ENCODE assay signal across 24 cellular contexts in the genomic region with DNA sequence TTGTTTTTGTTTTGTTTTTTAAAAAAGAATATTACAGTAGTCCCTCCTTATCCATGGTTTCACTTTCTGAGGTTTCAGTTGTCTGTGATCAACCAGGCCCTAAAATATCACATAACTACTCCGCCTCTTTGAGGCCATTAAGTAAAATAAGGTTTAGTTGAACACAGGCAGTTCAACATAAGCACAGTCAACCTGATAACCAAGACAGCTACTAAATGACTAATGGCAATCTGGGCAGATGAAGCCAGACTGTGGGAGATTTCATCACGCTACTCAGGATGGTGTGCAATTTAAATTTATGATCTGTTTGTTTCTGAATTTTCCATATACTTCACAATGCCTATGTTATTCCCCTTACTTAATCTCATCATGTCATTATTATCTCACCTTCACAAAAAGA. TPM values are rescaled to one million over a fixed set of nuclear protein-coding genes. Genes with fewer than 3 reads are reported as not detected.
DNase-seq lines count a peak whose midpoint lies in the region; ATAC-seq, FAIRE-seq and TF ChIP-seq lines count a peak whose summit lies in the region.
"Had no signal": no experiment of that assay in that cellular context is flagged by ENCODE, and none has a peak within 500 bp of the region (broad histone marks: within the 10 kb centered on the region; RNA-seq: fewer than 3 reads in every experiment).

No MANE protein-coding gene starts in this region.

- no peaks in the 10 kb centered on the region for H3K9me3 ChIP-seq in RWPE2 (ENCODE audit: severe bottlenecking)
- H3K9me3 ChIP-seq: ascending aorta, esophagus squamous epithelium, heart left ventricle, SJSA1, testis had no signal

- H3K36me3 ChIP-seq in RWPE2 (ENCODE audit: low read depth) = no peaks in the 10 kb centered on the region
- H3K36me3 ChIP-seq: ascending aorta, esophagus squamous epithelium, heart left ventricle, SJSA1 had no signal

- CTCF ChIA-PET in activated CD4-positive, alpha-beta memory T cell treated with anti-CD3 and anti-CD28 coated beads for 36 hours (lab: Charles Lee) = interaction anchor here (0.9 kb wide), 1 partner anchor 28 kb away, joined by 4 read pairs; no protein-coding TSS in a partner anchor
- CTCF ChIA-PET in activated CD4-positive, alpha-beta memory T cell treated with anti-CD3 and anti-CD28 coated beads, Interleukin-2, amount 10 ng/mL, durations not matched to agents 7 days and 5 days (lab: Charles Lee) = no interaction called here

- H3K4me3 ChIP-seq in GM12865 (ENCODE audit: low read depth, low read length) = no peak overlapping the region
- H3K4me3 ChIP-seq in RWPE2 (ENCODE audit: severe bottlenecking) = no peak overlapping the region
- H3K4me3 ChIP-seq: ascending aorta, esophagus squamous epithelium, heart left ventricle, SJSA1, testis had no signal

- H3K36me3 Mint-ChIP-seq in activated CD4-positive, alpha-beta memory T cell treated with anti-CD3 and anti-CD28 coated beads for 36 hours = no peaks in the 10 kb centered on the region
- no peaks in the 10 kb centered on the region for H3K36me3 Mint-ChIP-seq in activated CD4-positive, alpha-beta memory T cell treated with anti-CD3 and anti-CD28 coated beads, Interleukin-2, amount 10 ng/mL, durations not matched to agents 7 days and 5 days (ENCODE audit: low read depth)
- H3K36me3 Mint-ChIP-seq: immature natural killer cell had no signal

- peaks cover 18% of the 10 kb centered on the region for H3K4me1 Mint-ChIP-seq in activated CD4-positive, alpha-beta memory T cell treated with anti-CD3 and anti-CD28 coated beads for 36 hours (ENCODE audit: low read depth)
- H3K4me1 Mint-ChIP-seq in activated CD4-positive, alpha-beta memory T cell treated with anti-CD3 and anti-CD28 coated beads, Interleukin-2, amount 10 ng/mL, durations not matched to agents 7 days and 5 days = peaks cover 11% of the 10 kb centered on the region
- H3K4me1 Mint-ChIP-seq: immature natural killer cell had no signal

- H3K4me3 Mint-ChIP-seq in activated CD4-positive, alpha-beta memory T cell treated with anti-CD3 and anti-CD28 coated beads for 36 hours = no peak overlapping the region
- H3K4me3 Mint-ChIP-seq in activated CD4-positive, alpha-beta memory T cell treated with anti-CD3 and anti-CD28 coated beads, Interleukin-2, amount 10 ng/mL, durations not matched to agents 7 days and 5 days = no peak overlapping the region
- H3K4me3 Mint-ChIP-seq: immature natural killer cell, T-helper 17 cell had no signal

- intact Hi-C loops in activated CD4-positive, alpha-beta memory T cell treated with anti-CD3 and anti-CD28 coated beads for 36 hours (cut with micrococcal nuclease) = no loop called here

- DNase-seq in activated CD4-positive, alpha-beta memory T cell treated with anti-CD3 and anti-CD28 coated beads for 36 hours = peak; percentile 34
- DNase-seq in activated CD4-positive, alpha-beta memory T cell treated with anti-CD3 and anti-CD28 coated beads, Interleukin-2, amount 10 ng/mL, durations not matched to agents 7 days and 5 days = no peak
- DNase-seq in GM12865 (ENCODE audit: low read depth) = peak; percentile 26
- DNase-seq in RWPE2 (ENCODE audit: low spot score) = no peak
- DNase-seq in DMS153 treated with DMSO at 0.1 percent for 48 hours (lab: John Stamatoyannopoulos, UW; ENCODE audit: unreplicated experiment) = no peak
- no peak for DNase-seq in ACHN
- DNase-seq: activated CD8-positive, alpha-beta memory T cell treated with anti-CD3 and anti-CD28 coated beads for 24 hours; activated effector memory CD4-positive, alpha-beta T cell treated with anti-CD3 and anti-CD28 coated beads, Interleukin-2, amount 50 U/mL, for 16 hours; effector CD8-positive, alpha-beta T cell; esophagus squamous epithelium; heart left ventricle; immature natural killer cell; KG1; NCI-H1105 treated with DMSO at 0.1 percent for 48 hours; NCI-H2107; NCI-H69; PC-3; T-helper 17 cell; testis had no signal

- POLR2A ChIA-PET in activated CD4-positive, alpha-beta memory T cell treated with anti-CD3 and anti-CD28 coated beads for 36 hours (lab: Charles Lee) = no interaction called here
- POLR2A ChIA-PET in activated CD4-positive, alpha-beta memory T cell treated with anti-CD3 and anti-CD28 coated beads, Interleukin-2, amount 10 ng/mL, durations not matched to agents 7 days and 5 days (lab: Charles Lee) = no interaction called here

- no peaks in the 10 kb centered on the region for H3K9me3 Mint-ChIP-seq in activated CD4-positive, alpha-beta memory T cell treated with anti-CD3 and anti-CD28 coated beads for 36 hours
- H3K9me3 Mint-ChIP-seq in activated CD4-positive, alpha-beta memory T cell treated with anti-CD3 and anti-CD28 coated beads, Interleukin-2, amount 10 ng/mL, durations not matched to agents 7 days and 5 days = no peaks in the 10 kb centered on the region
- H3K9me3 Mint-ChIP-seq: immature natural killer cell had no signal

- no peak overlapping the region for H3K27ac Mint-ChIP-seq in activated CD4-positive, alpha-beta memory T cell treated with anti-CD3 and anti-CD28 coated beads for 36 hours
- no peak overlapping the region for H3K27ac Mint-ChIP-seq in activated CD4-positive, alpha-beta memory T cell treated with anti-CD3 and anti-CD28 coated beads, Interleukin-2, amount 10 ng/mL, durations not matched to agents 7 days and 5 days
- H3K27ac Mint-ChIP-seq: immature natural killer cell, T-helper 17 cell had no signal

- no peaks in the 10 kb centered on the region for H3K4me1 ChIP-seq in RWPE2 (ENCODE audit: insufficient read depth, poor library complexity, severe bottlenecking)
- H3K4me1 ChIP-seq: ascending aorta, testis had no signal

- no peak overlapping the region for H3K27ac ChIP-seq in RWPE2 (ENCODE audit: poor library complexity, severe bottlenecking)
- H3K27ac ChIP-seq: ascending aorta, esophagus squamous epithelium, heart left ventricle, SJSA1, testis had no signal

- ATAC-seq in RWPE2 (ENCODE audit: low read depth) (peak; percentile 55; the same call in 1 of the 3 replicates), HG02759 (IDR thresholded peaks at IDR 0.05; ENCODE audit: unreplicated experiment) (no peak)
- ATAC-seq: heart left ventricle, PC-3, T-helper 17 cell had no signal

- in situ Hi-C loops in ACHN (cut with HindIII; ENCODE audit: low pct_ligation_motif_present, low pct_unique_long_range_greater_than_20kb, low sequenced_read_pairs) = no loop called here

- peak; percentile 47 for FAIRE-seq in islet of Langerhans (lab: Jason Lieb, UNC)

- TF ChIP-seq CTCF in GM12865 (IDR thresholded peaks at IDR 0.05; ENCODE audit: insufficient read depth, low read depth, low read length, missing control alignments) (no peak), RWPE2 (IDR thresholded peaks at IDR 0.05; ENCODE audit: poor library complexity, severe bottlenecking) (no peak)

- H3K27me3 ChIP-seq in RWPE2 (ENCODE audit: insufficient read depth, poor library complexity, severe bottlenecking) = no peaks in the 10 kb centered on the region
- H3K27me3 ChIP-seq: ascending aorta, esophagus squamous epithelium, heart left ventricle, SJSA1, testis had no signal

- no peaks in the 10 kb centered on the region for H3K27me3 Mint-ChIP-seq in activated CD4-positive, alpha-beta memory T cell treated with anti-CD3 and anti-CD28 coated beads for 36 hours
- no peaks in the 10 kb centered on the region for H3K27me3 Mint-ChIP-seq in activated CD4-positive, alpha-beta memory T cell treated with anti-CD3 and anti-CD28 coated beads, Interleukin-2, amount 10 ng/mL, durations not matched to agents 7 days and 5 days

RNA-seq across cellular contexts. Expression of a gene that starts 30.1 kb away (rescaled TPM):
- total RNA-seq in activated CD4-positive, alpha-beta memory T cell treated with anti-CD3 and anti-CD28 coated beads for 36 hours = not detected
- total RNA-seq in activated CD4-positive, alpha-beta memory T cell treated with anti-CD3 and anti-CD28 coated beads, Interleukin-2, amount 10 ng/mL, durations not matched to agents 7 days and 5 days = not detected
- total RNA-seq: ascending aorta, heart left ventricle, liver, PC-3, SJSA1, T-helper 17 cell had no signal

RNA-seq across cellular contexts. Expression of a gene that starts 41.7 kb away (rescaled TPM):
- total RNA-seq in activated CD4-positive, alpha-beta memory T cell treated with anti-CD3 and anti-CD28 coated beads for 36 hours = 10 to 100 TPM; 26.9 to 28.4 TPM
- total RNA-seq in activated CD4-positive, alpha-beta memory T cell treated with anti-CD3 and anti-CD28 coated beads, Interleukin-2, amount 10 ng/mL, durations not matched to agents 7 days and 5 days = 10 to 100 TPM; 19.9 to 20.8 TPM

RNA-seq across cellular contexts. Expression of a gene that starts 42.4 kb away (rescaled TPM):
- total RNA-seq in activated CD4-positive, alpha-beta memory T cell treated with anti-CD3 and anti-CD28 coated beads for 36 hours = 10 to 100 TPM; 52.5 to 60.3 TPM
- 10 to 100 TPM; 60.2 to 63.2 TPM for total RNA-seq in activated CD4-positive, alpha-beta memory T cell treated with anti-CD3 and anti-CD28 coated beads, Interleukin-2, amount 10 ng/mL, durations not matched to agents 7 days and 5 days
- total RNA-seq: ascending aorta had no signal

Comparison
In these comparisons a context has a peak if more than half of its experiments do, and no peak if none do; other contexts are left out.
1. DNase-seq: peak in activated CD4-positive, alpha-beta memory T cell treated with anti-CD3 and anti-CD28 coated beads for 36 hours (single experiment) and GM12865 (single experiment); none in activated CD4-positive, alpha-beta memory T cell treated with anti-CD3 and anti-CD28 coated beads, Interleukin-2, amount 10 ng/mL, durations not matched to agents 7 days and 5 days (single experiment), RWPE2 (single experiment), DMS153 treated with DMSO at 0.1 percent for 48 hours (single experiment) and ACHN (single experiment).